ENCODE assay signal across 8 cellular contexts in genomic region chr11:61567286-61568061, GRCh38. TPM values are rescaled to one million over a fixed set of nuclear protein-coding genes. Genes with fewer than 3 reads are reported as not detected.
DNase-seq lines count a peak whose midpoint lies in the region; FAIRE-seq and TF ChIP-seq lines count a peak whose summit lies in the region.
"Had no signal": no experiment of that assay in that cellular context is flagged by ENCODE, and none has a peak within 500 bp of the region (broad histone marks: within the 10 kb centered on the region; RNA-seq: fewer than 3 reads in every experiment).

No MANE protein-coding gene starts in this region.

- no peak overlapping the region for H2BK5ac ChIP-seq in neuronal stem cell (ENCODE audit: low read length)

- no peak overlapping the region for H3K14ac ChIP-seq in neuronal stem cell (ENCODE audit: low read length)

- H3K27me3 ChIP-seq in neuronal stem cell (ENCODE audit: control insufficient read depth in 3 of 3, insufficient read depth in 3 of 3, low read depth in 1 of 3, low read length in 3 of 3) = peaks cover 0 to 59% (median 19%) of the 10 kb centered on the region in 3 experiments

- no peak for FAIRE-seq in RCC 7860 (lab: Jason Lieb, UNC)

- no peak overlapping the region for H2BK15ac ChIP-seq in neuronal stem cell (ENCODE audit: low read length)

- DNase-seq in H4 (ENCODE audit: low spot score) (peak; percentile 51), RCC 7860 (ENCODE audit: low spot score) (peak; percentile 4), foreskin fibroblast (peak; percentile 60 to 92), neuronal stem cell (ENCODE audit: low spot score) (peak; percentile 91), superior temporal gyrus (ENCODE audit: extremely low spot score) (peak; percentile 61), SHP77 (lab: John Stamatoyannopoulos, UW) (no peak)
- DNase-seq in activated T-helper 1 cell treated with anti-CD3 and anti-CD28 coated beads, Interleukin-2, amount 50 U/mL, for 16 hours (ENCODE audit: low read depth in 1 of 2, low spot score in 1 of 2) = peak; percentile 33 to 54

- H3K4me2 ChIP-seq in neuronal stem cell (ENCODE audit: insufficient read depth, low read length, poor library complexity, severe bottlenecking) = peak overlapping the region; percentile 59

- H3K18ac ChIP-seq in neuronal stem cell (ENCODE audit: low read length) = peak overlapping the region; percentile 76

- H3K23ac ChIP-seq in neuronal stem cell (ENCODE audit: low read depth, low read length, poor library complexity) = no peak overlapping the region

- H3K4me3 ChIP-seq in foreskin fibroblast (ENCODE audit: low read depth in 1 of 2, low read length in 2 of 2) = no peak overlapping the region
- H3K4me3 ChIP-seq in neuronal stem cell (ENCODE audit: low read length in 2 of 2) = peak overlapping the region in 1 of 2 donors; percentile 62

- WGBS in neuronal stem cell (ENCODE audit: extremely low coverage in 2 of 2, insufficient read length in 2 of 2, insufficient replicate concordance in 1 of 2), 2 donors = no CpG with 5 or more reads among the region's 46 CpGs

- H2AK5ac ChIP-seq in neuronal stem cell (ENCODE audit: low read depth, low read length) = no peak overlapping the region

- no peak overlapping the region for H3K9ac ChIP-seq in neuronal stem cell (ENCODE audit: low read depth, low read length, poor library complexity)

- no peak overlapping the region for H4K8ac ChIP-seq in neuronal stem cell (ENCODE audit: low read depth, low read length)

- H2BK12ac ChIP-seq in neuronal stem cell (ENCODE audit: low read length) = no peak overlapping the region

- no peak overlapping the region for H2BK120ac ChIP-seq in neuronal stem cell (ENCODE audit: low read depth, low read length)

- no peaks in the 10 kb centered on the region for H3K79me1 ChIP-seq in neuronal stem cell (ENCODE audit: low read depth, low read length)

- no peaks in the 10 kb centered on the region for H3K9me3 ChIP-seq in neuronal stem cell (replicated peaks in 1 of 2; ENCODE audit: control insufficient read depth in 2 of 2, insufficient read depth in 1 of 2, low read depth in 1 of 2, low read length in 2 of 2)

- peak; percentile 22 for TF ChIP-seq CTCF in foreskin fibroblast (IDR thresholded peaks at IDR 0.05; ENCODE audit: low read depth, low read length)

- no peak overlapping the region for H2AFZ ChIP-seq in neuronal stem cell (ENCODE audit: low read length)

- H4K91ac ChIP-seq in neuronal stem cell (ENCODE audit: low read depth, low read length, poor library complexity) = no peak overlapping the region

- no peak overlapping the region for H3K27ac ChIP-seq in neuronal stem cell (replicated peaks; ENCODE audit: low read length)

- no peak overlapping the region for H3K4ac ChIP-seq in neuronal stem cell (ENCODE audit: low read length)

- peaks cover 2 to 6% of the 10 kb centered on the region in 2 donors for H3K4me1 ChIP-seq in neuronal stem cell (ENCODE audit: control insufficient read depth in 2 of 2, insufficient read depth in 1 of 2, low read depth in 1 of 2, low read length in 2 of 2)

- no peaks in the 10 kb centered on the region for H3K36me3 ChIP-seq in neuronal stem cell (replicated peaks in 1 of 2; ENCODE audit: control insufficient read depth in 2 of 2, insufficient read depth in 2 of 2, low read length in 2 of 2)

RNA-seq across cellular contexts. Expression of gene SYT7, which starts 13.4 kb away (rescaled TPM):
- total RNA-seq in H4 (2014; rRNA removed; shearing (Covaris generic)) = 1.9 and 10.8 TPM in 2 replicates
- polyA plus RNA-seq in neuronal stem cell (2013, experiment 1 of 2) = 2.5 TPM
- 2.3 TPM for polyA plus RNA-seq in neuronal stem cell (2013, experiment 2 of 2)

RNA-seq across cellular contexts. Expression of gene LRRC10B, which starts 58.9 kb away (rescaled TPM):
- total RNA-seq in H4 (2014; rRNA removed; shearing (Covaris generic)) = not detected in 2 replicates
- 1.5 TPM for polyA plus RNA-seq in neuronal stem cell (2013, experiment 1 of 2)
- polyA plus RNA-seq in neuronal stem cell (2013, experiment 2 of 2) = 1.4 TPM
- total RNA-seq: mononuclear cell had no signal

Comparison
In these comparisons a context has a peak if more than half of its experiments do, and no peak if none do; other contexts are left out.
1. DNase-seq: peak in H4 (single experiment), RCC 7860 (single experiment), activated T-helper 1 cell treated with anti-CD3 and anti-CD28 coated beads, Interleukin-2, amount 50 U/mL, for 16 hours (2 of 2), foreskin fibroblast (2 of 2), neuronal stem cell (single experiment) and superior temporal gyrus (single experiment); none in SHP77 (0 of 2).